Comparison of ENCODE assay signal across 1 cellular context in the genomic region with DNA sequence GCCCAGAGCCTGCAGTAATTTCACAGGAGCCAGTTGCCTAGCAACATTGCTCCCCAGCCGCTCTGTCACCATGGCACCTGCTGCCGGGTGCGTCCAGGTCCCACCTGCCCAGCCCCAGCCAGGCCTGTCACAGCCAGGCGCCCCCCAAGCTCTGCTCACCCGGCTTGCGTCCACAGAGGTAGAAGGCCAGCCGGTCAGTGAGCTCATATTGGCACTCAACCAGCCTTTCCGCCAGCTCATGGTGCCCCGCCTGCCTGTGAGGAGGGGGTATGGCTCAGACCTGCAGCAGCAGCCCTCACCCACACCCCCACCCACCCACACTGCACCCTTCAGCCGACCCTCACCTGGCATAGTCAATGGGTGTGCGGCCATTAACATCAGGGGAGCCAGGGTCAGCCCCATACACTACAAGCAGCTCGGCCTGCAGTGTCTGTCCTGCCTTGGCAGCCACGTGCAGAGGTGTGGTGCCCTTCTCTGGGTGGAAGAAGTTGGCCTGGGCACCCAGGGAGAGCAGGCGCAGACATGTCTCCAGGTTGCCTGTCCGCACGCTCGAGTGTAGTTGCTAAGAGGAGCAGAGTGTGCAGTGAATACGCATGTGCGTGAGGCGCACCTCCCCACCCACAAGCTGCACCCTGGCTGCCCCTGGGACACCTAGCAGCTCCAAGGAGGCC.
TF ChIP-seq lines count a peak whose summit lies in the region.

No MANE protein-coding gene starts in this region.

TF ChIP-seq in A549, 52 proteins besides CTCF, POLR2A, EP300 and RAD21 (continued from another document):
- TF ChIP-seq RNF2 (IDR thresholded peaks at IDR 0.05; ENCODE audit: borderline replicate concordance, low read depth) (no peak), CHD2 (IDR thresholded peaks at IDR 0.05; ENCODE audit: low read length, partially characterized antibody) (no peak), RCOR1 (IDR thresholded peaks at IDR 0.05; ENCODE audit: low read depth, low read length) (no peak), HOXB5 (CRISPR knock-in tag; IDR thresholded peaks at IDR 0.05) (no peak), POLR2AphosphoS2 (conservative IDR thresholded peaks at IDR 0.05; ENCODE audit: low read length) (no peak), MYC (IDR thresholded peaks at IDR 0.05; ENCODE audit: borderline replicate concordance, low read length) (no peak), KDM1A (IDR thresholded peaks at IDR 0.05; ENCODE audit: low read depth) (no peak), JUN (IDR thresholded peaks at IDR 0.05) (no peak; a peak in 1 of 5 replicates), TP53 (CRISPR knock-in tag; IDR thresholded peaks at IDR 0.05) (no peak), MAFK (IDR thresholded peaks at IDR 0.05; ENCODE audit: partially characterized antibody) (no peak)
- TF ChIP-seq, protein P1, sequence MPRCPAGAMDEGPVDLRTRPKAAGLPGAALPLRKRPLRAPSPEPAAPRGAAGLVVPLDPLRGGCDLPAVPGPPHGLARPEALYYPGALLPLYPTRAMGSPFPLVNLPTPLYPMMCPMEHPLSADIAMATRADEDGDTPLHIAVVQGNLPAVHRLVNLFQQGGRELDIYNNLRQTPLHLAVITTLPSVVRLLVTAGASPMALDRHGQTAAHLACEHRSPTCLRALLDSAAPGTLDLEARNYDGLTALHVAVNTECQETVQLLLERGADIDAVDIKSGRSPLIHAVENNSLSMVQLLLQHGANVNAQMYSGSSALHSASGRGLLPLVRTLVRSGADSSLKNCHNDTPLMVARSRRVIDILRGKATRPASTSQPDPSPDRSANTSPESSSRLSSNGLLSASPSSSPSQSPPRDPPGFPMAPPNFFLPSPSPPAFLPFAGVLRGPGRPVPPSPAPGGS (IDR thresholded peaks at IDR 0.05): no peak
- TF ChIP-seq, protein P2, sequence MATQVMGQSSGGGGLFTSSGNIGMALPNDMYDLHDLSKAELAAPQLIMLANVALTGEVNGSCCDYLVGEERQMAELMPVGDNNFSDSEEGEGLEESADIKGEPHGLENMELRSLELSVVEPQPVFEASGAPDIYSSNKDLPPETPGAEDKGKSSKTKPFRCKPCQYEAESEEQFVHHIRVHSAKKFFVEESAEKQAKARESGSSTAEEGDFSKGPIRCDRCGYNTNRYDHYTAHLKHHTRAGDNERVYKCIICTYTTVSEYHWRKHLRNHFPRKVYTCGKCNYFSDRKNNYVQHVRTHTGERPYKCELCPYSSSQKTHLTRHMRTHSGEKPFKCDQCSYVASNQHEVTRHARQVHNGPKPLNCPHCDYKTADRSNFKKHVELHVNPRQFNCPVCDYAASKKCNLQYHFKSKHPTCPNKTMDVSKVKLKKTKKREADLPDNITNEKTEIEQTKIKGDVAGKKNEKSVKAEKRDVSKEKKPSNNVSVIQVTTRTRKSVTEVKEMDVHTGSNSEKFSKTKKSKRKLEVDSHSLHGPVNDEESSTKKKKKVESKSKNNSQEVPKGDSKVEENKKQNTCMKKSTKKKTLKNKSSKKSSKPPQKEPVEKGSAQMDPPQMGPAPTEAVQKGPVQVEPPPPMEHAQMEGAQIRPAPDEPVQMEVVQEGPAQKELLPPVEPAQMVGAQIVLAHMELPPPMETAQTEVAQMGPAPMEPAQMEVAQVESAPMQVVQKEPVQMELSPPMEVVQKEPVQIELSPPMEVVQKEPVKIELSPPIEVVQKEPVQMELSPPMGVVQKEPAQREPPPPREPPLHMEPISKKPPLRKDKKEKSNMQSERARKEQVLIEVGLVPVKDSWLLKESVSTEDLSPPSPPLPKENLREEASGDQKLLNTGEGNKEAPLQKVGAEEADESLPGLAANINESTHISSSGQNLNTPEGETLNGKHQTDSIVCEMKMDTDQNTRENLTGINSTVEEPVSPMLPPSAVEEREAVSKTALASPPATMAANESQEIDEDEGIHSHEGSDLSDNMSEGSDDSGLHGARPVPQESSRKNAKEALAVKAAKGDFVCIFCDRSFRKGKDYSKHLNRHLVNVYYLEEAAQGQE (IDR thresholded peaks at IDR 0.05): no peak
- TF ChIP-seq, protein P3, sequence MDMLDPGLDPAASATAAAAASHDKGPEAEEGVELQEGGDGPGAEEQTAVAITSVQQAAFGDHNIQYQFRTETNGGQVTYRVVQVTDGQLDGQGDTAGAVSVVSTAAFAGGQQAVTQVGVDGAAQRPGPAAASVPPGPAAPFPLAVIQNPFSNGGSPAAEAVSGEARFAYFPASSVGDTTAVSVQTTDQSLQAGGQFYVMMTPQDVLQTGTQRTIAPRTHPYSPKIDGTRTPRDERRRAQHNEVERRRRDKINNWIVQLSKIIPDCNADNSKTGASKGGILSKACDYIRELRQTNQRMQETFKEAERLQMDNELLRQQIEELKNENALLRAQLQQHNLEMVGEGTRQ (IDR thresholded peaks at IDR 0.05): no peak
